Comparison of ENCODE assay signal across 8 cellular contexts in genomic region chr13:42040730-42041016, GRCh38. TPM values are rescaled to one million over a fixed set of nuclear protein-coding genes. Genes with fewer than 3 reads are reported as not detected.
A peak's percentile ranks its signal among the peaks of the same experiment; 100 is the strongest.
DNase-seq lines count a peak whose midpoint lies in the region; ATAC-seq, FAIRE-seq and TF ChIP-seq lines count a peak whose summit lies in the region.

No MANE protein-coding gene starts in this region.

- no peaks in the 10 kb centered on the region for H3K36me3 ChIP-seq in BE2C
- H3K36me3 ChIP-seq in brain microvascular endothelial cell (replicated peaks): no peaks in the 10 kb centered on the region
- H3K36me3 ChIP-seq in muscle layer of colon (ENCODE audit: insufficient read depth, low read length): no peaks in the 10 kb centered on the region

- H3K4me3 ChIP-seq in BE2C (ENCODE audit: low read depth, low read length) (peak overlapping the region; percentile 82), brain microvascular endothelial cell (ENCODE audit: low read depth, low read length) (peak overlapping the region; percentile 79), muscle layer of colon (ENCODE audit: low read depth in 1 of 2, low read length in 2 of 2) (peak overlapping the region; percentile 86 to 89)

- in situ Hi-C loops in brain microvascular endothelial cell (cut with HindIII; ENCODE audit: low pct_ligation_motif_present, low sequenced_read_pairs): no loop called here

- H3K9ac ChIP-seq in muscle layer of colon (ENCODE audit: low read length): peak overlapping the region; percentile 41

- no peak for FAIRE-seq in urothelium cell line (lab: Jason Lieb, UNC)

- TF ChIP-seq CTCF in BE2C (IDR thresholded peaks at IDR 0.05; ENCODE audit: low read depth, low read length) (no peak), brain microvascular endothelial cell (IDR thresholded peaks at IDR 0.05; ENCODE audit: low read depth, low read length, missing control alignments) (no peak)

- DNase-seq in BE2C (no peak), brain microvascular endothelial cell (no peak), cerebellum (ENCODE audit: low spot score) (no peak), DMS53 treated with DMSO at 0.1 percent for 48 hours (lab: John Stamatoyannopoulos, UW; ENCODE audit: unreplicated experiment) (no peak), urothelium cell line (ENCODE audit: low spot score) (no peak)

- H3K27me3 ChIP-seq in BE2C (no peaks in the 10 kb centered on the region), brain microvascular endothelial cell (replicated peaks) (no peaks in the 10 kb centered on the region), muscle layer of colon (ENCODE audit: control insufficient read depth in 1 of 2, insufficient read depth in 2 of 2, low read length in 2 of 2) (no peaks in the 10 kb centered on the region)

- H3K27ac ChIP-seq in brain microvascular endothelial cell: peak overlapping the region; percentile 97
- H3K27ac ChIP-seq in muscle layer of colon (ENCODE audit: low read depth, low read length): peak overlapping the region; percentile 84

- peak; percentile 20 for ATAC-seq in HG02981 (IDR thresholded peaks at IDR 0.05; ENCODE audit: unreplicated experiment)
- ATAC-seq in GM18861 (IDR thresholded peaks at IDR 0.05; ENCODE audit: unreplicated experiment): no peak

- H3K9me3 ChIP-seq in BE2C: no peaks in the 10 kb centered on the region
- H3K9me3 ChIP-seq in muscle layer of colon (ENCODE audit: low read length): no peaks in the 10 kb centered on the region

- H3K4me1 ChIP-seq in BE2C (no peaks in the 10 kb centered on the region; the same call in 1 of the 2 replicates), muscle layer of colon (ENCODE audit: insufficient read depth, low read length) (peaks cover 14% of the 10 kb centered on the region)

RNA-seq across cellular contexts. Expression of gene DGKH, which starts 7.8 kb away (rescaled TPM):
- polyA plus RNA-seq in BE2C (2012; ENCODE audit: insufficient read depth, insufficient read length, low read depth): 0.56 TPM
- 87.1 TPM for total RNA-seq in cerebellum
